In genomic region chr5:141511771-141512325, GRCh38 we compare ENCODE assay signal across 9 cellular contexts. TPM values are rescaled to one million over a fixed set of nuclear protein-coding genes. Genes with fewer than 3 reads are reported as not detected.
A peak's percentile ranks its signal among the peaks of the same experiment; 100 is the strongest.
DNase-seq lines count a peak whose midpoint lies in the region; ATAC-seq, FAIRE-seq and TF ChIP-seq lines count a peak whose summit lies in the region.
"Had no signal": no experiment of that assay in that cellular context is flagged by ENCODE, and none has a peak within 500 bp of the region (broad histone marks: within the 10 kb centered on the region; RNA-seq: fewer than 3 reads in every experiment).

No MANE protein-coding gene starts in this region.

- no peak for ATAC-seq in left lung
- ATAC-seq in GM19324 (IDR thresholded peaks at IDR 0.05; ENCODE audit: low FRiP score, unreplicated experiment), result no peak

- peaks cover 37% of the 10 kb centered on the region for H3K4me1 Mint-ChIP-seq in activated T-helper 1 cell treated with anti-CD3 and anti-CD28 coated beads, Interleukin-12 subunit alpha, Interleukin-12 subunit beta, Interleukin-2, Interleukin-4 antibody, amounts not matched to agents 30 ng/mL and 10 ng/mL and 1 ng/mL, durations not matched to agents 14 hours and 24 hours and 36 hours (ENCODE audit: low read depth)

- H3K36me3 ChIP-seq in left lung, result peaks cover 0 to 39% of the 10 kb centered on the region in 2 donors
- H3K36me3 ChIP-seq in smooth muscle cell (ENCODE audit: low read depth), result no peaks in the 10 kb centered on the region

- H2AFZ ChIP-seq in smooth muscle cell (ENCODE audit: low read depth), result no peak overlapping the region

- H3K4me1 ChIP-seq in left lung, result peaks cover 31 to 81% of the 10 kb centered on the region in 2 donors
- peaks cover 52% of the 10 kb centered on the region for H3K4me1 ChIP-seq in smooth muscle cell (ENCODE audit: low read depth)

- intact Hi-C loops in activated T-helper 1 cell treated with anti-CD3 and anti-CD28 coated beads, Interleukin-12 subunit alpha, Interleukin-12 subunit beta, Interleukin-2, Interleukin-4 antibody, amounts not matched to agents 30 ng/mL and 10 ng/mL and 1 ng/mL, durations not matched to agents 14 hours and 24 hours and 36 hours (cut with micrococcal nuclease), result loop anchor here (1.0 to 2.0 kb wide), 6 partner anchors 37 to 191 kb away; partner anchors contain the start of genes PCDHGA10, PCDHGB7, PCDHGC3 and TAF7
- intact Hi-C loops in left lung (cut with DNase I), result no loop called here

- H3K9me3 ChIP-seq in left lung (no peaks in the 10 kb centered on the region), smooth muscle cell (replicated peaks; ENCODE audit: low read depth) (no peaks in the 10 kb centered on the region)
- H3K9me3 ChIP-seq: MG63 had no signal

- H3K9me3 Mint-ChIP-seq in activated T-helper 1 cell treated with anti-CD3 and anti-CD28 coated beads, Interleukin-12 subunit alpha, Interleukin-12 subunit beta, Interleukin-2, Interleukin-4 antibody, amounts not matched to agents 30 ng/mL and 10 ng/mL and 1 ng/mL, durations not matched to agents 14 hours and 24 hours and 36 hours, result no peaks in the 10 kb centered on the region

- WGBS in smooth muscle cell (ENCODE audit: low lambda C conversion rate), result 58% methylated on average over 4 of the region's 4 CpGs

- no peak overlapping the region for H3K4me3 ChIP-seq in left lung
- no peak overlapping the region for H3K4me3 ChIP-seq in smooth muscle cell
- H3K4me3 ChIP-seq: MG63 had no signal

- peaks cover 0 to 9% of the 10 kb centered on the region in 2 donors for H3K27me3 ChIP-seq in left lung
- no peaks in the 10 kb centered on the region for H3K27me3 ChIP-seq in smooth muscle cell (ENCODE audit: low read depth)
- H3K27me3 ChIP-seq: MG63 had no signal

- H3K9ac ChIP-seq in smooth muscle cell (ENCODE audit: low read depth), result no peak overlapping the region

- FAIRE-seq in GM19239 (lab: Jason Lieb, UNC), result peak; percentile 65

- no peak for TF ChIP-seq CTCF in left lung (IDR thresholded peaks at IDR 0.05)
- no peak for TF ChIP-seq CTCF in smooth muscle cell (IDR thresholded peaks at IDR 0.05; ENCODE audit: borderline replicate concordance, insufficient read depth, poor library complexity, severe bottlenecking)
- no peak for TF ChIP-seq CTCF in GM20000 (IDR thresholded peaks at IDR 0.05; ENCODE audit: extremely low read depth, missing control alignments)

- peaks cover 60% of the 10 kb centered on the region for H3F3A ChIP-seq in smooth muscle cell (ENCODE audit: low read depth)

- no peak overlapping the region for H3K4me3 Mint-ChIP-seq in activated T-helper 1 cell treated with anti-CD3 and anti-CD28 coated beads, Interleukin-12 subunit alpha, Interleukin-12 subunit beta, Interleukin-2, Interleukin-4 antibody, amounts not matched to agents 30 ng/mL and 10 ng/mL and 1 ng/mL, durations not matched to agents 14 hours and 24 hours and 36 hours

- H3K27ac ChIP-seq in left lung (peak overlapping the region; percentile 83 to 87), smooth muscle cell (ENCODE audit: low read depth) (peak overlapping the region; percentile 100)

- DNase-seq in GM19239 (ENCODE audit: insufficient read length, low spot score) (no peak), left lung (no peak), smooth muscle cell (lab: John Stamatoyannopoulos, UW; ENCODE audit: unreplicated experiment) (no peak), EL (no peak), NCI-H1436 treated with DMSO at 0.1 percent for 48 hours (lab: John Stamatoyannopoulos, UW) (no peak), GM20000 (ENCODE audit: low spot score) (no peak)
- DNase-seq in activated T-helper 1 cell treated with anti-CD3 and anti-CD28 coated beads, Interleukin-12 subunit alpha, Interleukin-12 subunit beta, Interleukin-2, Interleukin-4 antibody, amounts not matched to agents 30 ng/mL and 10 ng/mL and 1 ng/mL, durations not matched to agents 14 hours and 24 hours and 36 hours (ENCODE audit: low spot score), result no peak

- peak overlapping the region; percentile 86 for H3K4me2 ChIP-seq in smooth muscle cell

- H3K79me2 ChIP-seq in smooth muscle cell (ENCODE audit: low read depth), result no peaks in the 10 kb centered on the region

- no peaks in the 10 kb centered on the region for H4K20me1 ChIP-seq in smooth muscle cell (ENCODE audit: low read depth)

- peaks cover 15% of the 10 kb centered on the region for H3K36me3 Mint-ChIP-seq in activated T-helper 1 cell treated with anti-CD3 and anti-CD28 coated beads, Interleukin-12 subunit alpha, Interleukin-12 subunit beta, Interleukin-2, Interleukin-4 antibody, amounts not matched to agents 30 ng/mL and 10 ng/mL and 1 ng/mL, durations not matched to agents 14 hours and 24 hours and 36 hours (ENCODE audit: low read depth)

- no peaks in the 10 kb centered on the region for H3K27me3 Mint-ChIP-seq in activated T-helper 1 cell treated with anti-CD3 and anti-CD28 coated beads, Interleukin-12 subunit alpha, Interleukin-12 subunit beta, Interleukin-2, Interleukin-4 antibody, amounts not matched to agents 30 ng/mL and 10 ng/mL and 1 ng/mL, durations not matched to agents 14 hours and 24 hours and 36 hours (ENCODE audit: insufficient read depth)

- peak overlapping the region; percentile 31 for H3K27ac Mint-ChIP-seq in activated T-helper 1 cell treated with anti-CD3 and anti-CD28 coated beads, Interleukin-12 subunit alpha, Interleukin-12 subunit beta, Interleukin-2, Interleukin-4 antibody, amounts not matched to agents 30 ng/mL and 10 ng/mL and 1 ng/mL, durations not matched to agents 14 hours and 24 hours and 36 hours

RNA-seq across cellular contexts. Expression of gene PCDHGC5, which starts 23.0 kb away (rescaled TPM):
- not detected in 2 replicates for total RNA-seq in activated T-helper 1 cell treated with anti-CD3 and anti-CD28 coated beads, Interleukin-12 subunit alpha, Interleukin-12 subunit beta, Interleukin-2, Interleukin-4 antibody, amounts not matched to agents 30 ng/mL and 10 ng/mL and 1 ng/mL, durations not matched to agents 14 hours and 24 hours and 36 hours
- 1 to 10 TPM; 1.4 to 1.9 TPM for total RNA-seq in left lung
- total RNA-seq in smooth muscle cell, result 1.8 and 3.4 TPM in 2 replicates
- 1.5 and 3.3 TPM in 2 replicates for polyA plus RNA-seq in smooth muscle cell

RNA-seq across cellular contexts. Expression of gene PCDHGC4, which starts 27.0 kb away (rescaled TPM):
- not detected in 2 replicates for total RNA-seq in activated T-helper 1 cell treated with anti-CD3 and anti-CD28 coated beads, Interleukin-12 subunit alpha, Interleukin-12 subunit beta, Interleukin-2, Interleukin-4 antibody, amounts not matched to agents 30 ng/mL and 10 ng/mL and 1 ng/mL, durations not matched to agents 14 hours and 24 hours and 36 hours
- total RNA-seq in left lung, result 1 to 10 TPM in 1 of 2 donors, under 1 TPM in 1; 0.79 to 2.5 TPM
- 1.2 and 3.8 TPM in 2 replicates for total RNA-seq in smooth muscle cell
- polyA plus RNA-seq in smooth muscle cell, result 0.12 and 0.16 TPM in 2 replicates

RNA-seq across cellular contexts. Expression of gene PCDHGC3, which starts 36.1 kb away (rescaled TPM):
- total RNA-seq in activated T-helper 1 cell treated with anti-CD3 and anti-CD28 coated beads, Interleukin-12 subunit alpha, Interleukin-12 subunit beta, Interleukin-2, Interleukin-4 antibody, amounts not matched to agents 30 ng/mL and 10 ng/mL and 1 ng/mL, durations not matched to agents 14 hours and 24 hours and 36 hours, result 0.31 and 0.32 TPM in 2 replicates
- total RNA-seq in left lung (100 to 1,000 TPM in 1 of 2 donors, 10 to 100 TPM in 1; 65.4 to 101 TPM), smooth muscle cell (38.2 and 50.3 TPM in 2 replicates)
- 98.4 and 111 TPM in 2 replicates for polyA plus RNA-seq in smooth muscle cell

Comparison
In these comparisons a context has a peak if more than half of its experiments do, and no peak if none do; other contexts are left out.
1. RNA of gene PCDHGC3, which starts 36.1 kb away (total RNA-seq): 65.4 to 101 TPM in left lung and 38.2 to 50.3 TPM in smooth muscle cell; 0.31 to 0.32 TPM in activated T-helper 1 cell treated with anti-CD3 and anti-CD28 coated beads, Interleukin-12 subunit alpha, Interleukin-12 subunit beta, Interleukin-2, Interleukin-4 antibody, amounts not matched to agents 30 ng/mL and 10 ng/mL and 1 ng/mL, durations not matched to agents 14 hours and 24 hours and 36 hours; every median in the first group is over 10 times any median in the second.